16 cellular contexts compared by ENCODE assay signal in genomic region chr12:50351120-50352043, GRCh38. TPM values are rescaled to one million over a fixed set of nuclear protein-coding genes. Genes with fewer than 3 reads are reported as not detected.
DNase-seq lines count a peak whose midpoint lies in the region; ATAC-seq, FAIRE-seq and TF ChIP-seq lines count a peak whose summit lies in the region.
"Had no signal": no experiment of that assay in that cellular context is flagged by ENCODE, and none has a peak within 500 bp of the region (broad histone marks: within the 10 kb centered on the region; RNA-seq: fewer than 3 reads in every experiment).

No MANE protein-coding gene starts in this region.

- H3K36me3 ChIP-seq in heart left ventricle (no peaks in the 10 kb centered on the region), right atrium auricular region (no peaks in the 10 kb centered on the region), HepG2 (replicated peaks in 1 of 2; ENCODE audit: control insufficient read depth in 1 of 2, insufficient read depth in 2 of 2, low read length in 2 of 2) (no peaks in the 10 kb centered on the region)
- H3K36me3 ChIP-seq in CD8-positive, alpha-beta T cell (ENCODE audit: insufficient read depth, low read length), result no peaks in the 10 kb centered on the region

- H3K4me2 ChIP-seq in HepG2 (ENCODE audit: low read depth, low read length), result peak overlapping the region; percentile 68
- H3K4me2 ChIP-seq: KMS-11 had no signal

- DNase-seq in heart left ventricle (peak; percentile 28 to 71 (median 53)), right atrium auricular region (ENCODE audit: low spot score) (no peak), HepG2 (ENCODE audit: low spot score) (peak; percentile 45), SW 1271 (lab: John Stamatoyannopoulos, UW) (no peak)
- no peak for DNase-seq in activated T-helper 1 cell treated with anti-CD3 and anti-CD28 coated beads, Interleukin-12 subunit alpha, Interleukin-12 subunit beta, Interleukin-2, Interleukin-4 antibody, amounts not matched to agents 30 ng/mL and 10 ng/mL and 1 ng/mL, durations not matched to agents 14 hours and 24 hours and 36 hours (ENCODE audit: low spot score)
- DNase-seq in CD8-positive, alpha-beta T cell, result no peak
- DNase-seq: activated naive CD8-positive, alpha-beta T cell treated with anti-CD3 and anti-CD28 coated beads, Interleukin-2, amount 10 ng/mL, durations not matched to agents 7 days and 5 days; NCI-H187 treated with DMSO at 0.1 percent for 48 hours had no signal

- peak overlapping the region; percentile 20 for H3K27ac Mint-ChIP-seq in activated T-helper 1 cell treated with anti-CD3 and anti-CD28 coated beads, Interleukin-12 subunit alpha, Interleukin-12 subunit beta, Interleukin-2, Interleukin-4 antibody, amounts not matched to agents 30 ng/mL and 10 ng/mL and 1 ng/mL, durations not matched to agents 14 hours and 24 hours and 36 hours
- H3K27ac Mint-ChIP-seq in CD8-positive, alpha-beta T cell, result no peak overlapping the region
- H3K27ac Mint-ChIP-seq: activated naive CD8-positive, alpha-beta T cell treated with anti-CD3 and anti-CD28 coated beads, Interleukin-2, amount 10 ng/mL, durations not matched to agents 7 days and 5 days; memory B cell; type B pancreatic cell had no signal

- POLR2A ChIA-PET in HepG2 (lab: Yijun Ruan, JAX), result interaction anchor here (1.0 to 1.6 kb wide), 2 partner anchors 12 to 37 kb away, joined by 3 to 4 read pairs; no protein-coding TSS in a partner anchor
- POLR2A ChIA-PET in CD8-positive, alpha-beta T cell (lab: Charles Lee), result no interaction called here

- no peak overlapping the region for H3K4me3 Mint-ChIP-seq in activated T-helper 1 cell treated with anti-CD3 and anti-CD28 coated beads, Interleukin-12 subunit alpha, Interleukin-12 subunit beta, Interleukin-2, Interleukin-4 antibody, amounts not matched to agents 30 ng/mL and 10 ng/mL and 1 ng/mL, durations not matched to agents 14 hours and 24 hours and 36 hours
- H3K4me3 Mint-ChIP-seq in CD8-positive, alpha-beta T cell, result no peak overlapping the region
- H3K4me3 Mint-ChIP-seq: activated naive CD8-positive, alpha-beta T cell treated with anti-CD3 and anti-CD28 coated beads, Interleukin-2, amount 10 ng/mL, durations not matched to agents 7 days and 5 days; memory B cell; type B pancreatic cell had no signal

- H3K27ac ChIP-seq in heart left ventricle (no peak overlapping the region), right atrium auricular region (no peak overlapping the region), HepG2 (ENCODE audit: extremely low read length, insufficient read depth, low read length) (no peak overlapping the region)
- no peak overlapping the region for H3K27ac ChIP-seq in CD8-positive, alpha-beta T cell (ENCODE audit: low read depth, low read length)
- H3K27ac ChIP-seq: epithelial cell of prostate, KMS-11 had no signal

- no peaks in the 10 kb centered on the region for H4K20me1 ChIP-seq in HepG2 (ENCODE audit: insufficient read depth, low read length)

- no peaks in the 10 kb centered on the region for H3K4me1 Mint-ChIP-seq in activated T-helper 1 cell treated with anti-CD3 and anti-CD28 coated beads, Interleukin-12 subunit alpha, Interleukin-12 subunit beta, Interleukin-2, Interleukin-4 antibody, amounts not matched to agents 30 ng/mL and 10 ng/mL and 1 ng/mL, durations not matched to agents 14 hours and 24 hours and 36 hours (ENCODE audit: low read depth)
- no peaks in the 10 kb centered on the region for H3K4me1 Mint-ChIP-seq in CD8-positive, alpha-beta T cell (ENCODE audit: low read depth)
- H3K4me1 Mint-ChIP-seq: memory B cell had no signal

- H3K27me3 ChIP-seq in heart left ventricle, result no peaks in the 10 kb centered on the region
- H3K27me3 ChIP-seq in right atrium auricular region, result no peaks in the 10 kb centered on the region
- no peaks in the 10 kb centered on the region; a peak in 1 of 5 replicates for H3K27me3 ChIP-seq in HepG2 (ENCODE audit: control insufficient read depth in 1 of 2, insufficient read depth in 2 of 2, low read length in 2 of 2)
- H3K27me3 ChIP-seq in CD8-positive, alpha-beta T cell (ENCODE audit: insufficient read depth, low read length), result no peaks in the 10 kb centered on the region

- H3K79me2 ChIP-seq in HepG2 (ENCODE audit: insufficient read depth, low read length), result no peaks in the 10 kb centered on the region

- H2AFZ ChIP-seq in HepG2 (ENCODE audit: low read length), result no peak overlapping the region

- peaks cover 0 to 17% (median 4%) of the 10 kb centered on the region in 12 donors for H3K4me1 ChIP-seq in heart left ventricle
- peaks cover 0 to 6% of the 10 kb centered on the region in 2 donors for H3K4me1 ChIP-seq in right atrium auricular region
- H3K4me1 ChIP-seq in HepG2 (ENCODE audit: insufficient read depth, low read length), result peaks cover 26% of the 10 kb centered on the region
- H3K4me1 ChIP-seq in CD8-positive, alpha-beta T cell (ENCODE audit: insufficient read depth, low read length), result peaks cover 12% of the 10 kb centered on the region

- TF ChIP-seq RAD21 in HepG2 (CRISPR knock-in tag; IDR thresholded peaks at IDR 0.05), result no peak

- ATAC-seq in heart left ventricle (peak; percentile 47 to 73 (median 66)), HepG2 (peak; percentile 96), HG03439 (IDR thresholded peaks at IDR 0.05; ENCODE audit: unreplicated experiment) (no peak), HG02973 (IDR thresholded peaks at IDR 0.05; ENCODE audit: unreplicated experiment) (no peak)
- ATAC-seq in CD8-positive, alpha-beta T cell, result no peak
- ATAC-seq: GM12878 had no signal

- TF ChIP-seq POLR2A in heart left ventricle (IDR thresholded peaks at IDR 0.05) (no peak), HepG2 (IDR thresholded peaks at IDR 0.05; ENCODE audit: insufficient read depth in 1 of 2, low read depth in 2 of 2, low read length in 2 of 2) (no peak)

- intact Hi-C loops in heart left ventricle (cut with DNase I), result no loop called here
- intact Hi-C loops in activated T-helper 1 cell treated with anti-CD3 and anti-CD28 coated beads, Interleukin-12 subunit alpha, Interleukin-12 subunit beta, Interleukin-2, Interleukin-4 antibody, amounts not matched to agents 30 ng/mL and 10 ng/mL and 1 ng/mL, durations not matched to agents 14 hours and 24 hours and 36 hours (cut with micrococcal nuclease), result no loop called here
- intact Hi-C loops in HepG2 (cut with micrococcal nuclease; ENCODE audit: unreplicated experiment), result no loop called here
- intact Hi-C loops in CD8-positive, alpha-beta T cell (cut with DNase I, micrococcal nuclease), result no loop called here

- no peak for FAIRE-seq in HepG2 (lab: Jason Lieb, UNC)
- FAIRE-seq: GM12878 had no signal

- H3K9me3 Mint-ChIP-seq in activated T-helper 1 cell treated with anti-CD3 and anti-CD28 coated beads, Interleukin-12 subunit alpha, Interleukin-12 subunit beta, Interleukin-2, Interleukin-4 antibody, amounts not matched to agents 30 ng/mL and 10 ng/mL and 1 ng/mL, durations not matched to agents 14 hours and 24 hours and 36 hours, result no peaks in the 10 kb centered on the region
- no peaks in the 10 kb centered on the region for H3K9me3 Mint-ChIP-seq in CD8-positive, alpha-beta T cell
- H3K9me3 Mint-ChIP-seq: activated naive CD8-positive, alpha-beta T cell treated with anti-CD3 and anti-CD28 coated beads, Interleukin-2, amount 10 ng/mL, durations not matched to agents 7 days and 5 days; memory B cell; type B pancreatic cell had no signal

- TF ChIP-seq CTCF in heart left ventricle (IDR thresholded peaks at IDR 0.05) (no peak), right atrium auricular region (IDR thresholded peaks at IDR 0.05) (no peak), HepG2 (CRISPR knock-in tag; IDR thresholded peaks at IDR 0.05) (no peak)
- TF ChIP-seq CTCF in CD8-positive, alpha-beta T cell (IDR thresholded peaks at IDR 0.05), result no peak

- CTCF ChIA-PET in HepG2 (lab: Yijun Ruan, JAX; ENCODE audit: low intra/inter-chr PET ratio, low total read pairs), result no interaction called here
- CTCF ChIA-PET in CD8-positive, alpha-beta T cell (lab: Charles Lee), result no interaction called here

- no peak overlapping the region for H3K9ac ChIP-seq in HepG2 (ENCODE audit: insufficient read depth, low read depth, low read length)
- H3K9ac ChIP-seq: KMS-11 had no signal

- BruUV-seq in HepG2 (replicated peaks; lab: Mats Ljungman, UMichigan), result no TSS peak

- 76 to 84% (median 81%) methylated on average over 10 to 11 of the region's 11 CpGs for WGBS in heart left ventricle, 4 donors
- WGBS in HepG2 (ENCODE audit: low lambda C conversion rate), result 21% methylated on average over 7 of the region's 11 CpGs

- in situ Hi-C loops in HepG2 (cut with HindIII; ENCODE audit: extremely low pct_ligation_motif_present, low pct_unique_long_range_greater_than_20kb), result no loop called here

- H3K36me3 Mint-ChIP-seq in activated T-helper 1 cell treated with anti-CD3 and anti-CD28 coated beads, Interleukin-12 subunit alpha, Interleukin-12 subunit beta, Interleukin-2, Interleukin-4 antibody, amounts not matched to agents 30 ng/mL and 10 ng/mL and 1 ng/mL, durations not matched to agents 14 hours and 24 hours and 36 hours (ENCODE audit: low read depth), result no peaks in the 10 kb centered on the region
- H3K36me3 Mint-ChIP-seq in CD8-positive, alpha-beta T cell, result no peaks in the 10 kb centered on the region
- H3K36me3 Mint-ChIP-seq: activated naive CD8-positive, alpha-beta T cell treated with anti-CD3 and anti-CD28 coated beads, Interleukin-2, amount 10 ng/mL, durations not matched to agents 7 days and 5 days; memory B cell; type B pancreatic cell had no signal

- TF ChIP-seq EP300 in HepG2 (IDR thresholded peaks at IDR 0.05; ENCODE audit: low read depth in 2 of 2, low read length in 2 of 2) (no peak), HepG2 (CRISPR knock-in tag; IDR thresholded peaks at IDR 0.05; ENCODE audit: borderline replicate concordance) (no peak)

- no peaks in the 10 kb centered on the region for H3K9me3 ChIP-seq in heart left ventricle
- no peaks in the 10 kb centered on the region for H3K9me3 ChIP-seq in right atrium auricular region
- no peaks in the 10 kb centered on the region for H3K9me3 ChIP-seq in HepG2 (ENCODE audit: low read length)
- H3K9me3 ChIP-seq in CD8-positive, alpha-beta T cell (ENCODE audit: low read length), result no peaks in the 10 kb centered on the region

- H3K4me3 ChIP-seq in heart left ventricle, result no peak overlapping the region
- no peak overlapping the region for H3K4me3 ChIP-seq in right atrium auricular region
- peak overlapping the region in 2 of 3 experiments; percentile 40 to 50; a peak in 3 of 6 replicates for H3K4me3 ChIP-seq in HepG2 (replicated peaks in 1 of 3; ENCODE audit: insufficient read depth in 1 of 3, low read depth in 2 of 3, low read length in 3 of 3)
- no peak overlapping the region for H3K4me3 ChIP-seq in CD8-positive, alpha-beta T cell (ENCODE audit: low read depth, low read length)
- H3K4me3 ChIP-seq: GM12878 had no signal

- no peaks in the 10 kb centered on the region for H3K27me3 Mint-ChIP-seq in activated T-helper 1 cell treated with anti-CD3 and anti-CD28 coated beads, Interleukin-12 subunit alpha, Interleukin-12 subunit beta, Interleukin-2, Interleukin-4 antibody, amounts not matched to agents 30 ng/mL and 10 ng/mL and 1 ng/mL, durations not matched to agents 14 hours and 24 hours and 36 hours (ENCODE audit: insufficient read depth)
- no peaks in the 10 kb centered on the region for H3K27me3 Mint-ChIP-seq in CD8-positive, alpha-beta T cell (ENCODE audit: low read depth)
- H3K27me3 Mint-ChIP-seq: activated naive CD8-positive, alpha-beta T cell treated with anti-CD3 and anti-CD28 coated beads, Interleukin-2, amount 10 ng/mL, durations not matched to agents 7 days and 5 days; memory B cell; type B pancreatic cell had no signal

RNA-seq across cellular contexts. Expression of gene FAM186A, which starts 45.0 kb away (rescaled TPM):
- total RNA-seq in heart left ventricle, result not detected
- not detected for polyA plus RNA-seq in heart left ventricle
- total RNA-seq in right atrium auricular region, result not detected
- not detected in 2 replicates for total RNA-seq in activated T-helper 1 cell treated with anti-CD3 and anti-CD28 coated beads, Interleukin-12 subunit alpha, Interleukin-12 subunit beta, Interleukin-2, Interleukin-4 antibody, amounts not matched to agents 30 ng/mL and 10 ng/mL and 1 ng/mL, durations not matched to agents 14 hours and 24 hours and 36 hours
- total RNA-seq in HepG2 (2016; rRNA removed; fragmentation: Illumina TruSeq; extraction: Trizol), result not detected in 2 replicates
- not detected in 2 replicates for total RNA-seq in HepG2 (2016; cell fraction: cytosol; rRNA removed; fragmentation: Illumina TruSeq; extraction: Trizol; ENCODE audit: low read depth)
- not detected in 2 replicates for total RNA-seq in HepG2 (2016; cell fraction: insoluble cytoplasmic fraction; rRNA removed; fragmentation: Illumina TruSeq; extraction: Trizol)
- total RNA-seq in HepG2 (2016; cell fraction: membrane; rRNA removed; fragmentation: Illumina TruSeq; extraction: Trizol), result not detected in 2 replicates
- total RNA-seq in HepG2 (2016; cell fraction: nucleus; rRNA removed; fragmentation: Illumina TruSeq; extraction: Trizol), result not detected in 2 replicates
- not detected in 2 replicates for polyA plus RNA-seq in HepG2 (2011; rRNA removed)
- polyA plus RNA-seq in HepG2 (2011; cell fraction: cytosol; rRNA removed), result not detected in 2 replicates
- polyA plus RNA-seq in HepG2 (2011; cell fraction: nucleus; rRNA removed), result not detected in 2 replicates
- polyA plus RNA-seq in HepG2 (2012), result 0.09 and 0.17 TPM in 2 replicates
- polyA plus RNA-seq in HepG2 (2016; cell fraction: cytosol; fragmentation: Illumina TruSeq; extraction: Trizol; ENCODE audit: low read depth), result not detected in 2 replicates
- polyA plus RNA-seq in HepG2 (2016; cell fraction: insoluble cytoplasmic fraction; fragmentation: Illumina TruSeq; extraction: Trizol; ENCODE audit: low read depth), result not detected in 2 replicates
- not detected in 2 replicates for polyA plus RNA-seq in HepG2 (2016; cell fraction: membrane; fragmentation: Illumina TruSeq; extraction: Trizol; ENCODE audit: low read depth)
- polyA plus RNA-seq in HepG2 (2016; cell fraction: nucleus; fragmentation: Illumina TruSeq; extraction: Trizol; ENCODE audit: insufficient read depth, low read depth), result not detected in 2 replicates
- not detected in 2 replicates for polyA minus RNA-seq in HepG2 (2011; rRNA and poly(A)+ RNA removed; ENCODE audit: low replicate concordance)
- not detected in 2 replicates for polyA minus RNA-seq in HepG2 (2011; cell fraction: cytosol; rRNA and poly(A)+ RNA removed)
- not detected in 2 replicates for polyA minus RNA-seq in HepG2 (2011; cell fraction: nucleus; rRNA and poly(A)+ RNA removed)
- not detected for total RNA-seq in CD8-positive, alpha-beta T cell
- total RNA-seq: activated naive CD8-positive, alpha-beta T cell treated with anti-CD3 and anti-CD28 coated beads, Interleukin-2, amount 10 ng/mL, durations not matched to agents 7 days and 5 days; cerebellum; GM12878 had no signal

RNA-seq across cellular contexts. Expression of gene LARP4, which starts 49.3 kb away (rescaled TPM):
- total RNA-seq in heart left ventricle, result 10 to 100 TPM; 38.0 to 77.1 (median 51.6) TPM
- 10 to 100 TPM; 10.3 to 19.4 TPM for polyA plus RNA-seq in heart left ventricle
- 10 to 100 TPM; 42.9 to 43.0 TPM for total RNA-seq in right atrium auricular region
- 119 and 128 TPM in 2 replicates for total RNA-seq in activated T-helper 1 cell treated with anti-CD3 and anti-CD28 coated beads, Interleukin-12 subunit alpha, Interleukin-12 subunit beta, Interleukin-2, Interleukin-4 antibody, amounts not matched to agents 30 ng/mL and 10 ng/mL and 1 ng/mL, durations not matched to agents 14 hours and 24 hours and 36 hours
- 42.7 and 56.2 TPM in 2 replicates for total RNA-seq in HepG2 (2016; rRNA removed; fragmentation: Illumina TruSeq; extraction: Trizol)
- 70.2 and 72.2 TPM in 2 replicates for total RNA-seq in HepG2 (2016; cell fraction: cytosol; rRNA removed; fragmentation: Illumina TruSeq; extraction: Trizol; ENCODE audit: low read depth)
- total RNA-seq in HepG2 (2016; cell fraction: insoluble cytoplasmic fraction; rRNA removed; fragmentation: Illumina TruSeq; extraction: Trizol), result 41.4 and 53.3 TPM in 2 replicates
- total RNA-seq in HepG2 (2016; cell fraction: membrane; rRNA removed; fragmentation: Illumina TruSeq; extraction: Trizol), result 33.7 and 42.9 TPM in 2 replicates
- 34.7 and 45.0 TPM in 2 replicates for total RNA-seq in HepG2 (2016; cell fraction: nucleus; rRNA removed; fragmentation: Illumina TruSeq; extraction: Trizol)
- 14.3 and 16.4 TPM in 2 replicates for polyA plus RNA-seq in HepG2 (2011; rRNA removed)
- 6.7 and 10.3 TPM in 2 replicates for polyA plus RNA-seq in HepG2 (2011; cell fraction: cytosol; rRNA removed)
- 13.8 and 14.8 TPM in 2 replicates for polyA plus RNA-seq in HepG2 (2011; cell fraction: nucleus; rRNA removed)
- polyA plus RNA-seq in HepG2 (2012), result 27.3 and 29.0 TPM in 2 replicates
- polyA plus RNA-seq in HepG2 (2016; cell fraction: cytosol; fragmentation: Illumina TruSeq; extraction: Trizol; ENCODE audit: low read depth), result 2.3 and 3.5 TPM in 2 replicates
- polyA plus RNA-seq in HepG2 (2016; cell fraction: insoluble cytoplasmic fraction; fragmentation: Illumina TruSeq; extraction: Trizol; ENCODE audit: low read depth), result 34.1 and 35.2 TPM in 2 replicates
- polyA plus RNA-seq in HepG2 (2016; cell fraction: membrane; fragmentation: Illumina TruSeq; extraction: Trizol; ENCODE audit: low read depth), result 7.6 and 9.3 TPM in 2 replicates
- polyA plus RNA-seq in HepG2 (2016; cell fraction: nucleus; fragmentation: Illumina TruSeq; extraction: Trizol; ENCODE audit: insufficient read depth, low read depth), result 40.4 and 43.1 TPM in 2 replicates
- polyA minus RNA-seq in HepG2 (2011; rRNA and poly(A)+ RNA removed; ENCODE audit: low replicate concordance), result 18.5 and 42.4 TPM in 2 replicates
- 35.6 and 41.1 TPM in 2 replicates for polyA minus RNA-seq in HepG2 (2011; cell fraction: cytosol; rRNA and poly(A)+ RNA removed)
- polyA minus RNA-seq in HepG2 (2011; cell fraction: nucleus; rRNA and poly(A)+ RNA removed), result 55.0 and 68.4 TPM in 2 replicates
- 10 to 100 TPM; 20.1 to 22.3 TPM for total RNA-seq in CD8-positive, alpha-beta T cell

Comparison
In these comparisons a context has a peak if more than half of its experiments do, and no peak if none do; other contexts are left out.
1. DNase-seq: peak in heart left ventricle (5 of 5) and HepG2 (single experiment); none in right atrium auricular region (single experiment), activated T-helper 1 cell treated with anti-CD3 and anti-CD28 coated beads, Interleukin-12 subunit alpha, Interleukin-12 subunit beta, Interleukin-2, Interleukin-4 antibody, amounts not matched to agents 30 ng/mL and 10 ng/mL and 1 ng/mL, durations not matched to agents 14 hours and 24 hours and 36 hours (single experiment), CD8-positive, alpha-beta T cell (0 of 7) and SW 1271 (0 of 2).
2. ATAC-seq: peak in heart left ventricle (4 of 4) and HepG2 (single experiment); none in CD8-positive, alpha-beta T cell (single experiment), HG03439 (single experiment) and HG02973 (single experiment).
3. H3K4me3 ChIP-seq: peak in HepG2 (2 of 3); none in heart left ventricle (0 of 12), right atrium auricular region (0 of 2) and CD8-positive, alpha-beta T cell (single experiment).